Comparison of ENCODE assay signal across 10 cellular contexts in the genomic region with DNA sequence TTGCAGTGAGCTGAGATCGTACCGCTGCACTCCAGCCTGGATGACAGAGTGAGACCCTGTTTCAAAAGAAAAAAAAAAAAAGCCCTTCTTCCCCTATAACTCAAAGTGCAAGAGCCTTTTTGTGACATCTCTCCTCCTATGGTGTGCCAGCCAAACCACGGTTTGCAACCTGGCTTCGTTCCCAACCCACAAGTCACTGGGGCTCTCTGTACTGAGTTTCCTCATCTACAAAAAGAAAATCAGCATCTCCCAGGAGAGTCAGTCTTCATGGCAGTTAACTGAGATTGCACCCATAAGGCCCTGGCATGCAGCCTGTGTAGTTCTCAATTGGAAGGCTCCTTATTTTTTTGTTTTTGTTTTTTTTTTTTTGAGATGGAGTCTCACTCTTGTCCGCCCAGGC. TPM values are rescaled to one million over a fixed set of nuclear protein-coding genes. Genes with fewer than 3 reads are reported as not detected.
A peak's percentile ranks its signal among the peaks of the same experiment; 100 is the strongest.
DNase-seq lines count a peak whose midpoint lies in the region; ATAC-seq and TF ChIP-seq lines count a peak whose summit lies in the region.
"Had no signal": no experiment of that assay in that cellular context is flagged by ENCODE, and none has a peak within 500 bp of the region (broad histone marks: within the 10 kb centered on the region; RNA-seq: fewer than 3 reads in every experiment).

No MANE protein-coding gene starts in this region.

- in situ Hi-C loops in HAP-1 (cut with MboI; ENCODE audit: low sequenced_read_pairs), result no loop called here

- peaks cover 14% of the 10 kb centered on the region for H3K36me3 Mint-ChIP-seq in activated T-helper 1 cell treated with anti-CD3 and anti-CD28 coated beads, Interleukin-12 subunit alpha, Interleukin-12 subunit beta, Interleukin-2, Interleukin-4 antibody, amounts not matched to agents 30 ng/mL and 10 ng/mL and 1 ng/mL, durations not matched to agents 14 hours and 24 hours and 36 hours (ENCODE audit: low read depth)
- H3K36me3 Mint-ChIP-seq in mesothelial cell of epicardium, result peaks cover 16% of the 10 kb centered on the region

- H3K27ac ChIP-seq in SJCRH30, result no peak overlapping the region
- H3K27ac ChIP-seq: dorsolateral prefrontal cortex, parathyroid adenoma had no signal

- intact Hi-C loops in activated T-helper 1 cell treated with anti-CD3 and anti-CD28 coated beads, Interleukin-12 subunit alpha, Interleukin-12 subunit beta, Interleukin-2, Interleukin-4 antibody, amounts not matched to agents 30 ng/mL and 10 ng/mL and 1 ng/mL, durations not matched to agents 14 hours and 24 hours and 36 hours (cut with micrococcal nuclease), result no loop called here

- H3K4me1 ChIP-seq in SJCRH30 (no peaks in the 10 kb centered on the region; the same call in 1 of the 2 replicates), HAP-1 (no peaks in the 10 kb centered on the region)
- H3K4me1 ChIP-seq: parathyroid adenoma had no signal

- DNase-seq in AG09309 (ENCODE audit: low read depth) (peak; percentile 49), GF-D8 (lab: John Stamatoyannopoulos, UW) (peak; percentile 91), SJCRH30 (peak; percentile 34 to 57), fibroblast of pulmonary artery (ENCODE audit: low read depth) (peak; percentile 73), mesothelial cell of epicardium (ENCODE audit: low spot score in 2 of 2, unreplicated experiment in 2 of 2) (no peak), HAP-1 (ENCODE audit: low spot score in 2 of 2) (no peak)
- no peak for DNase-seq in activated T-helper 1 cell treated with anti-CD3 and anti-CD28 coated beads, Interleukin-12 subunit alpha, Interleukin-12 subunit beta, Interleukin-2, Interleukin-4 antibody, amounts not matched to agents 30 ng/mL and 10 ng/mL and 1 ng/mL, durations not matched to agents 14 hours and 24 hours and 36 hours (ENCODE audit: low spot score)

- H3K36me3 ChIP-seq in SJCRH30, result peaks cover 19% of the 10 kb centered on the region
- peaks cover 34% of the 10 kb centered on the region for H3K36me3 ChIP-seq in HAP-1 (replicated peaks)

- H3K4me3 Mint-ChIP-seq in activated T-helper 1 cell treated with anti-CD3 and anti-CD28 coated beads, Interleukin-12 subunit alpha, Interleukin-12 subunit beta, Interleukin-2, Interleukin-4 antibody, amounts not matched to agents 30 ng/mL and 10 ng/mL and 1 ng/mL, durations not matched to agents 14 hours and 24 hours and 36 hours, result no peak overlapping the region
- no peak overlapping the region for H3K4me3 Mint-ChIP-seq in mesothelial cell of epicardium

- H3K4me1 Mint-ChIP-seq in activated T-helper 1 cell treated with anti-CD3 and anti-CD28 coated beads, Interleukin-12 subunit alpha, Interleukin-12 subunit beta, Interleukin-2, Interleukin-4 antibody, amounts not matched to agents 30 ng/mL and 10 ng/mL and 1 ng/mL, durations not matched to agents 14 hours and 24 hours and 36 hours (ENCODE audit: low read depth), result no peaks in the 10 kb centered on the region
- no peaks in the 10 kb centered on the region for H3K4me1 Mint-ChIP-seq in mesothelial cell of epicardium

- no peak for TF ChIP-seq CTCF in AG09309 (IDR thresholded peaks at IDR 0.05; ENCODE audit: control insufficient read depth, insufficient read depth, low read depth, low read length, missing control alignments)
- no peak for TF ChIP-seq CTCF in fibroblast of pulmonary artery (IDR thresholded peaks at IDR 0.05; ENCODE audit: low read length, missing control alignments)
- TF ChIP-seq CTCF in mesothelial cell of epicardium (IDR thresholded peaks at IDR 0.05; ENCODE audit: unreplicated experiment), result no peak

- no peak for ATAC-seq in HG03442 (IDR thresholded peaks at IDR 0.05; ENCODE audit: unreplicated experiment)

- H3K27me3 Mint-ChIP-seq in activated T-helper 1 cell treated with anti-CD3 and anti-CD28 coated beads, Interleukin-12 subunit alpha, Interleukin-12 subunit beta, Interleukin-2, Interleukin-4 antibody, amounts not matched to agents 30 ng/mL and 10 ng/mL and 1 ng/mL, durations not matched to agents 14 hours and 24 hours and 36 hours (ENCODE audit: insufficient read depth), result no peaks in the 10 kb centered on the region
- H3K27me3 Mint-ChIP-seq in mesothelial cell of epicardium (ENCODE audit: low read depth), result no peaks in the 10 kb centered on the region

- H3K27ac Mint-ChIP-seq in activated T-helper 1 cell treated with anti-CD3 and anti-CD28 coated beads, Interleukin-12 subunit alpha, Interleukin-12 subunit beta, Interleukin-2, Interleukin-4 antibody, amounts not matched to agents 30 ng/mL and 10 ng/mL and 1 ng/mL, durations not matched to agents 14 hours and 24 hours and 36 hours, result no peak overlapping the region
- H3K27ac Mint-ChIP-seq in mesothelial cell of epicardium, result no peak overlapping the region

- no peak overlapping the region for H3K4me3 ChIP-seq in AG09309 (ENCODE audit: control insufficient read depth, low read depth, low read length)
- no peak overlapping the region for H3K4me3 ChIP-seq in SJCRH30
- no peak overlapping the region for H3K4me3 ChIP-seq in fibroblast of pulmonary artery (replicated peaks; ENCODE audit: low read depth, low read length)
- no peak overlapping the region for H3K4me3 ChIP-seq in HAP-1
- H3K4me3 ChIP-seq: dorsolateral prefrontal cortex had no signal

- H3K9me3 ChIP-seq in SJCRH30 (replicated peaks) (no peaks in the 10 kb centered on the region), HAP-1 (no peaks in the 10 kb centered on the region)

- no peaks in the 10 kb centered on the region for H3K9me3 Mint-ChIP-seq in activated T-helper 1 cell treated with anti-CD3 and anti-CD28 coated beads, Interleukin-12 subunit alpha, Interleukin-12 subunit beta, Interleukin-2, Interleukin-4 antibody, amounts not matched to agents 30 ng/mL and 10 ng/mL and 1 ng/mL, durations not matched to agents 14 hours and 24 hours and 36 hours
- no peaks in the 10 kb centered on the region for H3K9me3 Mint-ChIP-seq in mesothelial cell of epicardium

- H3K27me3 ChIP-seq in SJCRH30 (no peaks in the 10 kb centered on the region), HAP-1 (ENCODE audit: low read depth) (no peaks in the 10 kb centered on the region)
- H3K27me3 ChIP-seq: dorsolateral prefrontal cortex had no signal

RNA-seq across cellular contexts. Expression of a gene that starts 14.8 kb away (rescaled TPM):
- total RNA-seq in SJCRH30 (2014; rRNA removed; shearing (Covaris generic)), result 63.8 and 64.9 TPM in 2 replicates
- 55.6 and 57.6 TPM in 2 replicates for total RNA-seq in activated T-helper 1 cell treated with anti-CD3 and anti-CD28 coated beads, Interleukin-12 subunit alpha, Interleukin-12 subunit beta, Interleukin-2, Interleukin-4 antibody, amounts not matched to agents 30 ng/mL and 10 ng/mL and 1 ng/mL, durations not matched to agents 14 hours and 24 hours and 36 hours
- total RNA-seq in mesothelial cell of epicardium, result 41.2 to 42.4 TPM (median 42.0 TPM) in 3 replicates

RNA-seq across cellular contexts. Expression of a gene that starts 34.0 kb away (rescaled TPM):
- total RNA-seq in SJCRH30 (2014; rRNA removed; shearing (Covaris generic)), result 34.1 and 38.1 TPM in 2 replicates
- total RNA-seq in activated T-helper 1 cell treated with anti-CD3 and anti-CD28 coated beads, Interleukin-12 subunit alpha, Interleukin-12 subunit beta, Interleukin-2, Interleukin-4 antibody, amounts not matched to agents 30 ng/mL and 10 ng/mL and 1 ng/mL, durations not matched to agents 14 hours and 24 hours and 36 hours, result 51.4 and 52.0 TPM in 2 replicates
- 15.6 to 16.8 TPM (median 16.7 TPM) in 3 replicates for total RNA-seq in mesothelial cell of epicardium

RNA-seq across cellular contexts. Expression of a gene that starts 49.9 kb away (rescaled TPM):
- total RNA-seq in SJCRH30 (2014; rRNA removed; shearing (Covaris generic)), result 27.7 and 28.0 TPM in 2 replicates
- total RNA-seq in activated T-helper 1 cell treated with anti-CD3 and anti-CD28 coated beads, Interleukin-12 subunit alpha, Interleukin-12 subunit beta, Interleukin-2, Interleukin-4 antibody, amounts not matched to agents 30 ng/mL and 10 ng/mL and 1 ng/mL, durations not matched to agents 14 hours and 24 hours and 36 hours, result 0.86 and 1.6 TPM in 2 replicates
- total RNA-seq in mesothelial cell of epicardium, result 134 to 143 TPM (median 141 TPM) in 3 replicates

Comparison
In these comparisons a context has a peak if more than half of its experiments do, and no peak if none do; other contexts are left out.
1. DNase-seq: peak in AG09309 (single experiment), GF-D8 (single experiment), SJCRH30 (2 of 2) and fibroblast of pulmonary artery (single experiment); none in activated T-helper 1 cell treated with anti-CD3 and anti-CD28 coated beads, Interleukin-12 subunit alpha, Interleukin-12 subunit beta, Interleukin-2, Interleukin-4 antibody, amounts not matched to agents 30 ng/mL and 10 ng/mL and 1 ng/mL, durations not matched to agents 14 hours and 24 hours and 36 hours (single experiment), mesothelial cell of epicardium (0 of 2) and HAP-1 (0 of 2).
2. RNA of a gene that starts 49.9 kb away (total RNA-seq): 134 to 143 TPM in mesothelial cell of epicardium and 27.7 to 28.0 TPM in SJCRH30; 0.86 to 1.6 TPM in activated T-helper 1 cell treated with anti-CD3 and anti-CD28 coated beads, Interleukin-12 subunit alpha, Interleukin-12 subunit beta, Interleukin-2, Interleukin-4 antibody, amounts not matched to agents 30 ng/mL and 10 ng/mL and 1 ng/mL, durations not matched to agents 14 hours and 24 hours and 36 hours; every median in the first group is over 10 times any median in the second.